Comparison of ENCODE assay signal across 27 cellular contexts in the genomic region with DNA sequence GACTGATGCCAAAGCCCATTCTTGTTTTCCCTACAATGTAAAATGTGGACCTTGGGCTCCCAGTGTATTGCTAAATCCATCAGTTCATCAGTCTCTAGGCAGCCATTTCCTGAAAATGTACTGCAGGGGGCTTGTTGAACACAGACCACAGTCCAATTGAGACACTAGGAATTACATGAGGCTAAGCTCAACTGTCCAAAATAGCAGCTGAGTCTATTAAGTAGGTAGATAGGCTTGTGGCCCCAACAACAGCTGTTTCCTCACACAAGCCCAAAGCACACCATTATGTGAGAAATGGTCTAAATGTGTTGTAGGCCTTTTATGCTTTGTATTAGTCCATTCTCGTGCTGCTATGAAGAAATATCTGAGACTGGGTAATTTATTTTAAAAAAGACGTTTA. TPM values are rescaled to one million over a fixed set of nuclear protein-coding genes. Genes with fewer than 3 reads are reported as not detected.
"Had no signal": no experiment of that assay in that cellular context is flagged by ENCODE, and none has a peak within 500 bp of the region (broad histone marks: within the 10 kb centered on the region; RNA-seq: fewer than 3 reads in every experiment).

No MANE protein-coding gene starts in this region.

- H3K27ac ChIP-seq: PC-9, RWPE1, SJSA1 had no signal

- H3K9me3 ChIP-seq: SJSA1, SK-N-SH had no signal

- H3K9ac ChIP-seq: SK-N-SH had no signal

- H3K27me3 ChIP-seq: SJSA1 had no signal

- H3K36me3 ChIP-seq: SJSA1 had no signal

- H3K4me3 ChIP-seq: PC-9, SJSA1 had no signal

- H3K4me2 ChIP-seq: PC-9, SK-N-SH had no signal

- H2AFZ ChIP-seq: PC-9 had no signal

- DNase-seq: Kasumi-1, KG1, NCI-H1048, NCI-H1105 treated with DMSO at 0.1 percent for 48 hours, NCI-H1417, NCI-H1436, NCI-H146, NCI-H1694, NCI-H187, NCI-H1930, NCI-H2029 treated with DMSO at 0.1 percent for 48 hours, NCI-H2107, NCI-H2171, NCI-H226, NCI-H446 treated with DMSO at 0.1 percent for 48 hours, NCI-H510A, NCI-H524 treated with DMSO at 0.1 percent for 48 hours, NCI-H526 treated with DMSO at 0.1 percent for 48 hours, NCI-H774, PC-9, SHP77, SIG-M5, SK-N-SH, SW 1271 had no signal

RNA-seq across cellular contexts. Expression of a gene that starts 60.0 kb away (rescaled TPM):
- total RNA-seq: OCI-LY7, PC-9 had no signal
